Comparison of ENCODE assay signal across 8 cellular contexts in the genomic region with DNA sequence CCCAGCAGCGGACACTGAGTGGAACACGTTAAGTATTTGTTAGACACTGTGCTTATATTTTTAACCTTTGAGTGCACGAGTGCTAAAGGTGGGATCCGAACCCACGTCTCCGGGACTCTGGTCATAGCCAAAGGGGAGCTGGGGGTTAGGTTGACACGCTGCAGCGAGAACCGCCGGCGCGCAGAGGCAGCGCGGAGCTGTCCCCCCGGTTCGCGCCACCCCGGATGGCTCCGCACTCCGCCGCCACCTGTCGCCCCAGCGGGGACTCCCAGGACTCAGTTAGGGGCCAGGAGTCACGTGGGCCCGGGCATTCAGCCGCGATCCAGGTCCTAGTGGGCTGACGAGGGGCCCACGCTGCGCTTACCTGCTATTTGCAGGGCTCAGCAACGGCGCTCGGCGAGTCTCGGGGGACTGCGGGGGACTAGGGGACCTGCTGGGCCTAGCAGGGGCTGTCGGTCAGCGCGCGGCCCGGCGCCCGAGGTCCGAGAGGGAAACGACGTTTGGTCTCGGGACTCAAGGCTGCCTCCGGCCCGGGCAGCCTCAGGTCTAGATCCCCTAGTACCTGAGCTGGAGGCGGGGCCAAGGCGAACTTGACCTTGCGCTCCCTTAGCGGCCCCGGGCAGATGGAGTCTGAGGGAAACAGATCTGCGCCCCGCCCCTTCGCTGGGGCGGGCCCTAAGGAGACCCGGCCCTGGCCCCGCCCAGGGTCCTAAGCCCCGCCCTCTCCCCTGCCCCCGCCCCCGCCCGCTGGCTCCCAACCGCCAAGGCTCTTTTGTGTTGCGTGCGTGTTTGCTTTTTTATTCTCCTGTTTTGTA. TPM values are rescaled to one million over a fixed set of nuclear protein-coding genes. Genes with fewer than 3 reads are reported as not detected.
DNase-seq lines count a peak whose midpoint lies in the region; ATAC-seq, FAIRE-seq and TF ChIP-seq lines count a peak whose summit lies in the region.

A gene (minus strand): TSS at position 632 of the 815 bp plus-strand sequence. CDS start 50,248 bp downstream, outside the sequence.

- no peaks in the 10 kb centered on the region for H3K79me2 ChIP-seq in keratinocyte (ENCODE audit: control insufficient read depth, insufficient read depth, low read length)

- no peaks in the 10 kb centered on the region for H4K20me1 ChIP-seq in keratinocyte (ENCODE audit: control insufficient read depth, extremely low read depth, insufficient read depth, low read length)

- H3K9me3 Mint-ChIP-seq in HFFc6: peaks cover 14% of the 10 kb centered on the region; the same call in 1 of the 2 replicates

- H2AFZ ChIP-seq in keratinocyte (ENCODE audit: control insufficient read depth, low read length): peak within 1 kb of the TSS; percentile 93

- DNase-seq in NCI-H146 (lab: John Stamatoyannopoulos, UW) (peak; percentile 100), keratinocyte (ENCODE audit: low read depth, low spot score) (no peak), HFFc6 (no peak)
- DNase-seq in activated CD4-positive, CD25-positive, alpha-beta regulatory T cell treated with anti-CD3 and anti-CD28 coated beads, Interleukin-2, amount 50 U/mL, for 16 hours (ENCODE audit: low read depth, low spot score): peak; percentile 31
- peak; percentile 64 for DNase-seq in central memory CD4-positive, alpha-beta T cell
- DNase-seq in stimulated activated CD4-positive, alpha-beta T cell treated with anti-CD3 and anti-CD28 coated beads, Interleukin-12 subunit alpha, Interleukin-12 subunit beta, amount 100 ng/mL, for 4 hours: peak; percentile 83

- dilution Hi-C loops in keratinocyte (cut with MboI; ENCODE audit: extremely low pct_ligation_motif_present, low sequenced_read_pairs): no loop called here

- H3K4me1 Mint-ChIP-seq in HFFc6 (ENCODE audit: low read depth): no peaks in the 10 kb centered on the region

- peaks cover 8% of the 10 kb centered on the region for H3K4me1 ChIP-seq in keratinocyte (ENCODE audit: control insufficient read depth, extremely low read depth, insufficient read depth, low read length)

- no peaks in the 10 kb centered on the region; the same call in none of the 2 replicates for H3K27me3 Mint-ChIP-seq in HFFc6 (ENCODE audit: insufficient read depth)

- H3K9ac ChIP-seq in keratinocyte (ENCODE audit: control insufficient read depth, extremely low read depth, insufficient read depth, low read length): peak within 1 kb of the TSS; percentile 58

- H3K27me3 ChIP-seq in keratinocyte (ENCODE audit: control insufficient read depth, extremely low read depth, insufficient read depth, low read length): no peaks in the 10 kb centered on the region

- ATAC-seq in HG02763 (IDR thresholded peaks at IDR 0.05; ENCODE audit: unreplicated experiment): peak; percentile 95

- peak within 1 kb of the TSS; percentile 67 for H3K4me2 ChIP-seq in keratinocyte (ENCODE audit: control insufficient read depth, extremely low read depth, insufficient read depth, low read depth, low read length)

- H3K36me3 ChIP-seq in keratinocyte (ENCODE audit: control insufficient read depth in 2 of 2, extremely low read depth in 1 of 2, insufficient read depth in 2 of 2, low read length in 2 of 2): no peaks in the 10 kb centered on the region

- FAIRE-seq in keratinocyte (lab: Jason Lieb, UNC): no peak

- H3K27ac ChIP-seq in keratinocyte (ENCODE audit: control insufficient read depth, insufficient read depth, low read length): no peak within 1 kb of the TSS

- no peaks in the 10 kb centered on the region for H3K9me3 ChIP-seq in keratinocyte (ENCODE audit: control insufficient read depth, low read depth, low read length)

- H3K27ac Mint-ChIP-seq in HFFc6: no peak within 1 kb of the TSS

- no peaks in the 10 kb centered on the region for H3K36me3 Mint-ChIP-seq in HFFc6 (ENCODE audit: low read depth)

- no peaks in the 10 kb centered on the region for H3K9me1 ChIP-seq in keratinocyte (ENCODE audit: control insufficient read depth, extremely low read depth, insufficient read depth, low read length)

- H3K4me3 Mint-ChIP-seq in HFFc6: no peak within 1 kb of the TSS

- H3K4me3 ChIP-seq in GM12875 (ENCODE audit: low read depth, low read length) (peak within 1 kb of the TSS; percentile 26), keratinocyte (ENCODE audit: control insufficient read depth in 2 of 3, extremely low read depth in 1 of 3, insufficient read depth in 2 of 3, low read depth in 1 of 3, low read length in 3 of 3) (peak within 1 kb of the TSS; percentile 51 to 72 (median 69))

- TF ChIP-seq CTCF in GM12875 (IDR thresholded peaks at IDR 0.05; ENCODE audit: borderline replicate concordance, insufficient read depth, low read depth, low read length) (no peak), keratinocyte (optimal IDR thresholded peaks at IDR 0.05 in 1 of 3, IDR thresholded peaks at IDR 0.05 in 1 of 3, conservative IDR thresholded peaks at IDR 0.05 in 1 of 3; ENCODE audit: extremely low read depth in 1 of 3, insufficient read depth in 2 of 3, low read length in 3 of 3) (peak in 1 of 3 experiments; percentile 17), HFFc6 (IDR thresholded peaks at IDR 0.05) (no peak)

RNA-seq across cellular contexts. Expression of the gene that starts here (rescaled TPM):
- 1.5 to 2.2 TPM (median 1.6 TPM) in 3 replicates for polyA plus RNA-seq in keratinocyte
- polyA plus RNA-seq in keratinocyte (2011; ENCODE audit: low read depth): 1.8 TPM
- 1.4 and 2.2 TPM in 2 replicates for polyA plus RNA-seq in keratinocyte (2011; cell fraction: cytosol; rRNA removed)
- 1.8 and 2.4 TPM in 2 replicates for polyA plus RNA-seq in keratinocyte (2011; cell fraction: nucleus; rRNA removed)
- polyA plus RNA-seq in keratinocyte (2012; ENCODE audit: low replicate concordance): 0.80 and 3.1 TPM in 2 replicates
- polyA minus RNA-seq in keratinocyte: 1.7 to 2.1 TPM (median 1.8 TPM) in 3 replicates
- not detected for polyA minus RNA-seq in keratinocyte (2011; cell fraction: cytosol; rRNA and poly(A)+ RNA removed)
- polyA minus RNA-seq in keratinocyte (2011; cell fraction: nucleus; rRNA and poly(A)+ RNA removed): 3.1 and 3.2 TPM in 2 replicates
- total RNA-seq in HFFc6 (2021; fragmentation: NEBNext Ultra II Directional; extraction: Animal tissue kit (Norgen Biotek cat#: 25700)): under 1 TPM in 4 of 6 experiments, not detected in 2; 0.02 to 0.05 (median 0.03) TPM

Comparison
In these comparisons a context has a peak if more than half of its experiments do, and no peak if none do; other contexts are left out.
1. DNase-seq: peak in NCI-H146 (single experiment), activated CD4-positive, CD25-positive, alpha-beta regulatory T cell treated with anti-CD3 and anti-CD28 coated beads, Interleukin-2, amount 50 U/mL, for 16 hours (single experiment), central memory CD4-positive, alpha-beta T cell (single experiment) and stimulated activated CD4-positive, alpha-beta T cell treated with anti-CD3 and anti-CD28 coated beads, Interleukin-12 subunit alpha, Interleukin-12 subunit beta, amount 100 ng/mL, for 4 hours (single experiment); none in keratinocyte (single experiment) and HFFc6 (single experiment).